Comparison of ENCODE assay signal across 23 cellular contexts in the genomic region with DNA sequence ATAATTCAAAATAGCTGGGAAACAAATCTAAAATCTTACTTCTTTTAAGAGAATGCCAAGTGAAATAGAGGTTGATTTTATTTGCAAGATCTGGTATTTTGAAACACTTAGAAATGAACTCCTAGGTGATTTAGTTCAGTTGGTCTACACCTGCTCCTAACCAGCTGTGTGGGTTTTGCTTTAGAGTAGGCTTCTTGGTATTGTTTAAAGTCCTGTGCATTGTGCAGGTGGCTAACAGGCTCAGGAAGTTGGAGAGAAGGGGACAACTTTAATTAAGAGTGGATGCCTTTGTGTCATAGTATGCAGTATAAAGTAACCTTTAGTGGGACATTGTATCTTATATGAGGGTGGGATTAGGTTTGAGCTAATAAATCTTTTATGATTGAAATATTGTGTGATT. TPM values are rescaled to one million over a fixed set of nuclear protein-coding genes. Genes with fewer than 3 reads are reported as not detected.
A peak's percentile ranks its signal among the peaks of the same experiment; 100 is the strongest.
DNase-seq lines count a peak whose midpoint lies in the region; FAIRE-seq and TF ChIP-seq lines count a peak whose summit lies in the region.
"Had no signal": no experiment of that assay in that cellular context is flagged by ENCODE, and none has a peak within 500 bp of the region (broad histone marks: within the 10 kb centered on the region; RNA-seq: fewer than 3 reads in every experiment).

No MANE protein-coding gene starts in this region.

- H3K36me3 ChIP-seq in BLaER1 (no peaks in the 10 kb centered on the region), small intestine (ENCODE audit: control insufficient read depth in 2 of 2, insufficient read depth in 2 of 2, low read length in 2 of 2) (no peaks in the 10 kb centered on the region), esophagus muscularis mucosa (no peaks in the 10 kb centered on the region)

- intact Hi-C loops in esophagus muscularis mucosa (cut with DNase I): no loop called here

- no peak for TF ChIP-seq EP300 in esophagus muscularis mucosa (IDR thresholded peaks at IDR 0.05)

- no peak for FAIRE-seq in small intestine (lab: Jason Lieb, UNC)
- FAIRE-seq: A549, GM12892, GM18507, H54, HepG2 had no signal

- H3K4me3 ChIP-seq in BLaER1 (peak overlapping the region; percentile 44; the same call in 1 of the 2 replicates), small intestine (ENCODE audit: low read depth in 1 of 2, low read length in 2 of 2) (no peak overlapping the region), esophagus muscularis mucosa (no peak overlapping the region)
- H3K4me3 ChIP-seq in Jurkat, Clone E6-1 (ENCODE audit: low read length): no peak overlapping the region
- H3K4me3 ChIP-seq: A549, GM23338 had no signal

- TF ChIP-seq CTCF in esophagus muscularis mucosa (IDR thresholded peaks at IDR 0.05): no peak

- H3K4me2 ChIP-seq in BLaER1: peak overlapping the region; percentile 89
- H3K4me2 ChIP-seq: A549, GM23338 had no signal

- H3K4me1 ChIP-seq in BLaER1 (peaks cover 86% of the 10 kb centered on the region), small intestine (ENCODE audit: control insufficient read depth in 2 of 2, insufficient read depth in 1 of 2, low read depth in 1 of 2, low read length in 1 of 2) (no peaks in the 10 kb centered on the region), esophagus muscularis mucosa (no peaks in the 10 kb centered on the region)
- H3K4me1 ChIP-seq: A549 had no signal

- H3K27me3 ChIP-seq in BLaER1 (no peaks in the 10 kb centered on the region), small intestine (ENCODE audit: control insufficient read depth in 2 of 2, insufficient read depth in 2 of 2, low read length in 2 of 2) (no peaks in the 10 kb centered on the region), esophagus muscularis mucosa (no peaks in the 10 kb centered on the region)

- DNase-seq in Jurkat, Clone E6-1 (ENCODE audit: low read depth, low spot score): peak; percentile 84
- DNase-seq in NAMALWA (ENCODE audit: low spot score) (peak; percentile 25), small intestine (peak; percentile 1), cerebellum (ENCODE audit: low spot score) (no peak), esophagus muscularis mucosa (ENCODE audit: extremely low spot score) (no peak), DMS 273 treated with DMSO at 0.1 percent for 48 hours (lab: John Stamatoyannopoulos, UW) (no peak), HCEC 1CT (no peak)
- DNase-seq: AML-193; Calu3; CD8-positive, alpha-beta T cell; GDM1; HFFc6 had no signal

- no peak for TF ChIP-seq POLR2A in esophagus muscularis mucosa (IDR thresholded peaks at IDR 0.05; ENCODE audit: low read depth)

- H4K20me1 ChIP-seq in BLaER1: no peaks in the 10 kb centered on the region

- H3K27ac ChIP-seq in BLaER1 (peak overlapping the region; percentile 97), small intestine (ENCODE audit: low read depth in 1 of 2, low read length in 1 of 2) (no peak overlapping the region), esophagus muscularis mucosa (replicated peaks in 1 of 4) (no peak overlapping the region)
- H3K27ac ChIP-seq: 22Rv1, A549 had no signal

- H3K9ac ChIP-seq in BLaER1: peak overlapping the region; percentile 93

- no peaks in the 10 kb centered on the region for H3K9me3 ChIP-seq in BLaER1
- no peaks in the 10 kb centered on the region for H3K9me3 ChIP-seq in small intestine (ENCODE audit: control insufficient read depth, low read depth)
- no peaks in the 10 kb centered on the region for H3K9me3 ChIP-seq in esophagus muscularis mucosa
- H3K9me3 ChIP-seq: A549 had no signal

RNA-seq across cellular contexts. Expression of a gene that starts 4.1 kb away (rescaled TPM):
- polyA plus RNA-seq in Jurkat, Clone E6-1 (2012; ENCODE audit: insufficient read depth, insufficient read length): not detected
- polyA plus RNA-seq in small intestine: not detected
- total RNA-seq in cerebellum: not detected
- total RNA-seq in esophagus muscularis mucosa: not detected
- total RNA-seq: Calu3; CD8-positive, alpha-beta T cell; Daoy; GM23338; HepG2; HFFc6 had no signal
- polyA plus RNA-seq: A549, BJ, GM23338, HepG2, IgD-negative memory B cell had no signal

RNA-seq across cellular contexts. Expression of a gene that starts 7.8 kb away (rescaled TPM):
- not detected for polyA plus RNA-seq in Jurkat, Clone E6-1 (2012; ENCODE audit: insufficient read depth, insufficient read length)
- 10 to 100 TPM; 15.7 to 23.2 (median 18.1) TPM for polyA plus RNA-seq in small intestine
- total RNA-seq in cerebellum (51.4 TPM), esophagus muscularis mucosa (10 to 100 TPM; 23.3 to 46.5 (median 26.1) TPM)
- polyA plus RNA-seq: IgD-negative memory B cell had no signal

RNA-seq across cellular contexts. Expression of a gene that starts 34.3 kb away (rescaled TPM):
- polyA plus RNA-seq in Jurkat, Clone E6-1 (2012; ENCODE audit: insufficient read depth, insufficient read length): 0.17 TPM
- polyA plus RNA-seq in small intestine: 1 to 10 TPM in 2 of 3 donors, under 1 TPM in 1; 0.60 to 3.6 (median 1.4) TPM
- 0.36 TPM for total RNA-seq in cerebellum
- total RNA-seq in esophagus muscularis mucosa: under 1 TPM; 0.33 to 0.80 (median 0.56) TPM

Comparison
In these comparisons a context has a peak if more than half of its experiments do, and no peak if none do; other contexts are left out.
1. DNase-seq: peak in Jurkat, Clone E6-1 (single experiment), NAMALWA (single experiment) and small intestine (single experiment); none in cerebellum (single experiment), esophagus muscularis mucosa (single experiment), DMS 273 treated with DMSO at 0.1 percent for 48 hours (single experiment) and HCEC 1CT (single experiment).